Comparison of ENCODE assay signal across 25 cellular contexts in the genomic region with DNA sequence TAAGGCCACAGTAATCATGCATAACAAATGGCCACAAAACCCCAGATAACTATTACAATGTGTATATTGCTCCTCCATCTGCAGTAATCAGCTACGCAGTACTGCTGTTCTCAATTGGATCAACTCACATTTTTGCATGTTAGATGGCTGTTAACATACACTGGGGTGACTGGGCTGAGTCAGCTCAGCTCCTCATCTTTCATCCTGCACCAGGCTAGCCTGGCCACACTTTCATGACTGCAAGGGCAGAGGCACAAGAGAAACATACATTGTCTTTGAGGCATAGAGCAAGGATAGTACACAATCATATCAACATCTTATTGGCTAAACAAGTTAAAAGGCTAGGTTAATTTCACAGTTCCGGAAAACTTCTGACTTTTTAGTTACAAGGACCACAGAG.
"Had no signal": no experiment of that assay in that cellular context is flagged by ENCODE, and none has a peak within 500 bp of the region (broad histone marks: within the 10 kb centered on the region; RNA-seq: fewer than 3 reads in every experiment).

No MANE protein-coding gene starts in this region.

- H3K4me1 Mint-ChIP-seq: activated CD4-positive, alpha-beta memory T cell treated with anti-CD3 and anti-CD28 coated beads, Interleukin-2, amount 10 ng/mL, durations not matched to agents 7 days and 5 days; activated CD4-positive, alpha-beta T cell treated with anti-CD3 and anti-CD28 coated beads for 36 hours; activated naive CD4-positive, alpha-beta T cell treated with anti-CD3 and anti-CD28 coated beads, Interleukin-2, amount 10 ng/mL, durations not matched to agents 7 days and 5 days; activated naive CD8-positive, alpha-beta T cell treated with anti-CD3 and anti-CD28 coated beads for 36 hours; IgD-negative memory B cell; T-cell had no signal

- ATAC-seq: activated CD4-positive, alpha-beta T cell treated with anti-CD3 and anti-CD28 coated beads for 36 hours; activated T-cell treated with anti-CD3 and anti-CD28 coated beads, Interleukin-2, amount 50 U/mL, for 72 hours; T-cell had no signal

- DNase-seq: activated CD4-positive, alpha-beta memory T cell treated with anti-CD3 and anti-CD28 coated beads, Interleukin-2, amount 10 ng/mL, durations not matched to agents 7 days and 5 days; activated CD4-positive, alpha-beta T cell treated with anti-CD3 and anti-CD28 coated beads for 36 hours; activated CD4-positive, alpha-beta T cell treated with anti-CD3 and anti-CD28 coated beads, Interleukin-2, amount 50 U/mL, for 1 hour; activated CD4-positive, CD25-positive, alpha-beta regulatory T cell; activated gamma-delta T cell treated with Interleukin-2 at 50 U/mL for 16 hours; activated naive CD4-positive, alpha-beta T cell treated with anti-CD3 and anti-CD28 coated beads, Interleukin-2, amount 10 ng/mL, durations not matched to agents 7 days and 5 days; activated naive CD8-positive, alpha-beta T cell treated with anti-CD3 and anti-CD28 coated beads for 36 hours; activated T-cell treated with anti-CD3 and anti-CD28 coated beads, Interleukin-2, amount 50 U/mL, for 72 hours; anterior cingulate cortex; KG1; NCI-H1048; NCI-H146; NCI-H2029; NCI-H2107; NCI-H2171 treated with DMSO at 0.1 percent for 48 hours; NCI-H226; NCI-H526; PC-9; SHP77 treated with DMSO at 0.1 percent for 48 hours; T-cell; T-helper 2 cell; T1000 had no signal

- H2AFZ ChIP-seq: PC-9 had no signal

- H3K4me3 ChIP-seq: PC-9 had no signal

- H3K4me3 Mint-ChIP-seq: activated CD4-positive, alpha-beta memory T cell treated with anti-CD3 and anti-CD28 coated beads, Interleukin-2, amount 10 ng/mL, durations not matched to agents 7 days and 5 days; activated CD4-positive, alpha-beta T cell treated with anti-CD3 and anti-CD28 coated beads for 36 hours; activated naive CD4-positive, alpha-beta T cell treated with anti-CD3 and anti-CD28 coated beads, Interleukin-2, amount 10 ng/mL, durations not matched to agents 7 days and 5 days; activated naive CD8-positive, alpha-beta T cell treated with anti-CD3 and anti-CD28 coated beads for 36 hours; activated T-cell treated with anti-CD3 and anti-CD28 coated beads, Interleukin-2, amount 50 U/mL, for 72 hours; T-cell had no signal

- H3K36me3 Mint-ChIP-seq: activated naive CD4-positive, alpha-beta T cell treated with anti-CD3 and anti-CD28 coated beads, Interleukin-2, amount 10 ng/mL, durations not matched to agents 7 days and 5 days; activated naive CD8-positive, alpha-beta T cell treated with anti-CD3 and anti-CD28 coated beads for 36 hours; IgD-negative memory B cell; T-cell had no signal

- H3K27ac ChIP-seq: PC-9 had no signal

- H3K27me3 Mint-ChIP-seq: activated CD4-positive, alpha-beta memory T cell treated with anti-CD3 and anti-CD28 coated beads, Interleukin-2, amount 10 ng/mL, durations not matched to agents 7 days and 5 days; activated CD4-positive, alpha-beta T cell treated with anti-CD3 and anti-CD28 coated beads for 36 hours; activated naive CD4-positive, alpha-beta T cell treated with anti-CD3 and anti-CD28 coated beads, Interleukin-2, amount 10 ng/mL, durations not matched to agents 7 days and 5 days; activated naive CD8-positive, alpha-beta T cell treated with anti-CD3 and anti-CD28 coated beads for 36 hours; IgD-negative memory B cell; T-cell had no signal

- H3K9me3 Mint-ChIP-seq: activated CD4-positive, alpha-beta memory T cell treated with anti-CD3 and anti-CD28 coated beads, Interleukin-2, amount 10 ng/mL, durations not matched to agents 7 days and 5 days; activated naive CD4-positive, alpha-beta T cell treated with anti-CD3 and anti-CD28 coated beads, Interleukin-2, amount 10 ng/mL, durations not matched to agents 7 days and 5 days; activated T-helper 2 cell treated with anti-CD3 and anti-CD28 coated beads, Interferon-gamma antibody, Interleukin-2, Interleukin-4, amounts not matched to agents 10 μg/mL and 5 μg/mL and 100 μg/mL, durations not matched to agents 14 hours and 24 hours and 36 hours; T-cell had no signal

- H3K27ac Mint-ChIP-seq: activated CD4-positive, alpha-beta memory T cell treated with anti-CD3 and anti-CD28 coated beads, Interleukin-2, amount 10 ng/mL, durations not matched to agents 7 days and 5 days; activated CD4-positive, alpha-beta T cell treated with anti-CD3 and anti-CD28 coated beads for 36 hours; activated naive CD4-positive, alpha-beta T cell treated with anti-CD3 and anti-CD28 coated beads, Interleukin-2, amount 10 ng/mL, durations not matched to agents 7 days and 5 days; activated naive CD8-positive, alpha-beta T cell treated with anti-CD3 and anti-CD28 coated beads for 36 hours; activated T-cell treated with anti-CD3 and anti-CD28 coated beads, Interleukin-2, amount 50 U/mL, for 72 hours; activated T-helper 2 cell treated with anti-CD3 and anti-CD28 coated beads, Interferon-gamma antibody, Interleukin-2, Interleukin-4, amounts not matched to agents 10 μg/mL and 5 μg/mL and 100 μg/mL, durations not matched to agents 14 hours and 24 hours and 36 hours; IgD-negative memory B cell; T-cell had no signal

- FAIRE-seq: TTC549 had no signal

- H3K4me2 ChIP-seq: PC-9 had no signal
